Comparison of ENCODE assay signal across 15 cellular contexts in the genomic region with DNA sequence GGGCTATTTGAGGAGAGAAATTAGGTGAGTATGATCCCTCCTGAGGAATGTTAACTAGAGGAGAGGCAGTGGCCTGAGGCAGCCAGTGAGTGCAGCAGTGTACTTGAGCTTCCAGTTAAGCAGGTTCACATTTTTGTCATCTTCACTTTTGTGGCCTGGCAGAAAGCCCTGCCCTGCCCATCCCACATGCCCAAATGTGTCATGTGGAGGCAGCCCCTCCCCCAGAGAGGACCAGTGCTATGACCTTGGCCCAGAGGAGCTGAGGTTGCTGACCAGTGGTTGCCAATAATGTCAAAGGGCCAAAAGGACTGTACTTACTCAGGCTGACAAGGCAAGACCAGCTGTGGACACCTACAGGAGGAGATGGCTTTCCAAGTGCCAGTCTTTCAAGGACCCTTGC. TPM values are rescaled to one million over a fixed set of nuclear protein-coding genes. Genes with fewer than 3 reads are reported as not detected.
DNase-seq lines count a peak whose midpoint lies in the region; ATAC-seq and TF ChIP-seq lines count a peak whose summit lies in the region.
"Had no signal": no experiment of that assay in that cellular context is flagged by ENCODE, and none has a peak within 500 bp of the region (broad histone marks: within the 10 kb centered on the region; RNA-seq: fewer than 3 reads in every experiment).

No MANE protein-coding gene starts in this region.

- H3K27ac ChIP-seq in lung (ENCODE audit: low read depth in 1 of 2, low read length in 1 of 2): peak overlapping the region in 1 of 2 donors; percentile 21
- H3K27ac ChIP-seq: HL-60 had no signal

- no peak for TF ChIP-seq CTCF in epithelial cell of esophagus (IDR thresholded peaks at IDR 0.05; ENCODE audit: insufficient read depth, low read depth, low read length, missing control alignments)
- TF ChIP-seq CTCF in lung (IDR thresholded peaks at IDR 0.05; ENCODE audit: control extremely low read depth, extremely low read depth): no peak

- ATAC-seq in lung (ENCODE audit: insufficient read depth, low FRiP score) (no peak), HG03280 (IDR thresholded peaks at IDR 0.05; ENCODE audit: unreplicated experiment) (no peak), GM19324 (IDR thresholded peaks at IDR 0.05; ENCODE audit: low FRiP score, unreplicated experiment) (no peak), GM19452 (IDR thresholded peaks at IDR 0.05; ENCODE audit: unreplicated experiment) (no peak)
- ATAC-seq: GM23338 had no signal

- H3K9me3 ChIP-seq in lung (ENCODE audit: control insufficient read depth in 2 of 2, insufficient read depth in 1 of 2, low read length in 1 of 2): no peaks in the 10 kb centered on the region

- DNase-seq in AG08396 (ENCODE audit: low spot score) (peak; percentile 67), HuH-7.5 (ENCODE audit: low spot score) (peak; percentile 71), epithelial cell of esophagus (ENCODE audit: low read depth) (peak; percentile 96), lung (ENCODE audit: low spot score) (peak; percentile 79), midbrain (lab: John Stamatoyannopoulos, UW) (no peak)
- DNase-seq: activated T-cell treated with anti-CD3 and anti-CD28 coated beads for 4 hours; effector CD8-positive, alpha-beta T cell; kidney glomerular epithelial cell; substantia nigra; SW 1271 had no signal

- peaks cover 46 to 69% of the 10 kb centered on the region in 2 donors for H3K36me3 ChIP-seq in lung (ENCODE audit: control insufficient read depth in 2 of 2, insufficient read depth in 2 of 2, low read length in 2 of 2)

- no peaks in the 10 kb centered on the region for H3K27me3 ChIP-seq in lung (ENCODE audit: control insufficient read depth, insufficient read depth)

- peaks cover 0 to 5% of the 10 kb centered on the region in 2 donors for H3K4me1 ChIP-seq in lung (ENCODE audit: control insufficient read depth in 2 of 2, insufficient read depth in 2 of 2, low read length in 2 of 2)

- H3K4me3 ChIP-seq in epithelial cell of esophagus (ENCODE audit: low read length) (no peak overlapping the region), lung (no peak overlapping the region)
- H3K4me3 ChIP-seq: GM23338 had no signal

RNA-seq across cellular contexts. Expression of a gene that starts 17.6 kb away (rescaled TPM):
- total RNA-seq in lung: 10 to 100 TPM; 37.1 to 99.8 TPM
- polyA plus RNA-seq in lung: 100 to 1,000 TPM in 1 of 2 donors, 10 to 100 TPM in 1; 95.2 to 130 TPM

RNA-seq across cellular contexts. Expression of a gene that starts 40.5 kb away (rescaled TPM):
- 10 to 100 TPM; 35.9 to 86.2 TPM for total RNA-seq in lung
- polyA plus RNA-seq in lung: 10 to 100 TPM; 55.8 to 65.3 TPM

RNA-seq across cellular contexts. Expression of a gene that starts 54.7 kb away (rescaled TPM):
- 10 to 100 TPM; 31.4 to 42.7 TPM for total RNA-seq in lung
- polyA plus RNA-seq in lung: 10 to 100 TPM; 19.0 to 23.0 TPM
